In genomic region chr6:4021133-4021861, GRCh38 we compare ENCODE assay signal across 1 cellular context.
A peak's percentile ranks its signal among the peaks of the same experiment; 100 is the strongest.
TF ChIP-seq lines count a peak whose summit lies in the region.

No MANE protein-coding gene starts in this region.

TF ChIP-seq in HepG2, 621 proteins besides CTCF, POLR2A, EP300 and RAD21 (continued from another document and continues in another):
- TF ChIP-seq ZNF761 (CRISPR knock-in tag; conservative IDR thresholded peaks at IDR 0.05) (peak; percentile 69; the same call in 1 of the 2 replicates), CBX1 (IDR thresholded peaks at IDR 0.05; ENCODE audit: low read depth) (peak; percentile 39), ZNF746 (CRISPR knock-in tag; IDR thresholded peaks at IDR 0.05) (peak; percentile 74; the same call in 1 of the 2 replicates), CCAR2 (optimal IDR thresholded peaks at IDR 0.05; ENCODE audit: low read depth, low read length) (no peak), FOSL2 (CRISPR knock-in tag; IDR thresholded peaks at IDR 0.05) (peak; percentile 54), WIZ (CRISPR knock-in tag; IDR thresholded peaks at IDR 0.05) (peak; percentile 78; the same call in 1 of the 2 replicates), PPARG (CRISPR knock-in tag; conservative IDR thresholded peaks at IDR 0.05) (peak; percentile 83), ZFP91 (CRISPR knock-in tag; IDR thresholded peaks at IDR 0.05; ENCODE audit: borderline replicate concordance) (peak; percentile 86; the same call in 1 of the 2 replicates), KIAA2018 (CRISPR knock-in tag; IDR thresholded peaks at IDR 0.05; ENCODE audit: borderline replicate concordance) (no peak), ZNF879 (CRISPR knock-in tag; IDR thresholded peaks at IDR 0.05) (0 out of 2 replicates have a peak, but pooled peaks have one; percentile 56), RELA (CRISPR knock-in tag; IDR thresholded peaks at IDR 0.05) (no peak), ZNF513 (CRISPR knock-in tag; conservative IDR thresholded peaks at IDR 0.05) (no peak), ZNF550 (CRISPR knock-in tag; IDR thresholded peaks at IDR 0.05; ENCODE audit: borderline replicate concordance) (no peak), KLF16 (CRISPR knock-in tag; IDR thresholded peaks at IDR 0.05) (peak in 1 of 2 experiments; percentile 56; a peak in 1 of 4 replicates), HOXA3 (CRISPR knock-in tag; IDR thresholded peaks at IDR 0.05) (peak; percentile 95), SIX1 (CRISPR knock-in tag; IDR thresholded peaks at IDR 0.05; ENCODE audit: borderline replicate concordance) (peak; percentile 62; the same call in 1 of the 2 replicates), ZFP37 (CRISPR knock-in tag; IDR thresholded peaks at IDR 0.05; ENCODE audit: borderline replicate concordance) (peak; percentile 75; the same call in 1 of the 2 replicates), ZNF510 (CRISPR knock-in tag; IDR thresholded peaks at IDR 0.05; ENCODE audit: low read depth) (no peak), LRRFIP1 (CRISPR knock-in tag; conservative IDR thresholded peaks at IDR 0.05) (no peak), AGO2 (optimal IDR thresholded peaks at IDR 0.05; ENCODE audit: low read depth, low read length) (peak; percentile 88), FOXK1 (CRISPR knock-in tag; IDR thresholded peaks at IDR 0.05; ENCODE audit: borderline replicate concordance, low read depth) (peak; percentile 63; the same call in 1 of the 2 replicates), FOXP1 (IDR thresholded peaks at IDR 0.05) (no peak), FOXP1 (CRISPR knock-in tag; IDR thresholded peaks at IDR 0.05) (no peak), ZNF557 (CRISPR knock-in tag; IDR thresholded peaks at IDR 0.05) (peak; percentile 95), ZNF430 (CRISPR knock-in tag; IDR thresholded peaks at IDR 0.05) (peak; percentile 88), ZNF501 (CRISPR knock-in tag; IDR thresholded peaks at IDR 0.05) (peak; percentile 98)
- TF ChIP-seq, protein P1, sequence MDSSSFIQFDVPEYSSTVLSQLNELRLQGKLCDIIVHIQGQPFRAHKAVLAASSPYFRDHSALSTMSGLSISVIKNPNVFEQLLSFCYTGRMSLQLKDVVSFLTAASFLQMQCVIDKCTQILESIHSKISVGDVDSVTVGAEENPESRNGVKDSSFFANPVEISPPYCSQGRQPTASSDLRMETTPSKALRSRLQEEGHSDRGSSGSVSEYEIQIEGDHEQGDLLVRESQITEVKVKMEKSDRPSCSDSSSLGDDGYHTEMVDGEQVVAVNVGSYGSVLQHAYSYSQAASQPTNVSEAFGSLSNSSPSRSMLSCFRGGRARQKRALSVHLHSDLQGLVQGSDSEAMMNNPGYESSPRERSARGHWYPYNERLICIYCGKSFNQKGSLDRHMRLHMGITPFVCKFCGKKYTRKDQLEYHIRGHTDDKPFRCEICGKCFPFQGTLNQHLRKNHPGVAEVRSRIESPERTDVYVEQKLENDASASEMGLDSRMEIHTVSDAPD (CRISPR knock-in tag; IDR thresholded peaks at IDR 0.05), result peak; percentile 83
- TF ChIP-seq, protein P2, sequence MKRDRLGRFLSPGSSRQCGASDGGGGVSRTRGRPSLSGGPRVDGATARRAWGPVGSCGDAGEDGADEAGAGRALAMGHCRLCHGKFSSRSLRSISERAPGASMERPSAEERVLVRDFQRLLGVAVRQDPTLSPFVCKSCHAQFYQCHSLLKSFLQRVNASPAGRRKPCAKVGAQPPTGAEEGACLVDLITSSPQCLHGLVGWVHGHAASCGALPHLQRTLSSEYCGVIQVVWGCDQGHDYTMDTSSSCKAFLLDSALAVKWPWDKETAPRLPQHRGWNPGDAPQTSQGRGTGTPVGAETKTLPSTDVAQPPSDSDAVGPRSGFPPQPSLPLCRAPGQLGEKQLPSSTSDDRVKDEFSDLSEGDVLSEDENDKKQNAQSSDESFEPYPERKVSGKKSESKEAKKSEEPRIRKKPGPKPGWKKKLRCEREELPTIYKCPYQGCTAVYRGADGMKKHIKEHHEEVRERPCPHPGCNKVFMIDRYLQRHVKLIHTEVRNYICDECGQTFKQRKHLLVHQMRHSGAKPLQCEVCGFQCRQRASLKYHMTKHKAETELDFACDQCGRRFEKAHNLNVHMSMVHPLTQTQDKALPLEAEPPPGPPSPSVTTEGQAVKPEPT (CRISPR knock-in tag; IDR thresholded peaks at IDR 0.05; ENCODE audit: low read depth), result peak; percentile 81; the same call in 1 of the 2 replicates
- TF ChIP-seq, protein P3, sequence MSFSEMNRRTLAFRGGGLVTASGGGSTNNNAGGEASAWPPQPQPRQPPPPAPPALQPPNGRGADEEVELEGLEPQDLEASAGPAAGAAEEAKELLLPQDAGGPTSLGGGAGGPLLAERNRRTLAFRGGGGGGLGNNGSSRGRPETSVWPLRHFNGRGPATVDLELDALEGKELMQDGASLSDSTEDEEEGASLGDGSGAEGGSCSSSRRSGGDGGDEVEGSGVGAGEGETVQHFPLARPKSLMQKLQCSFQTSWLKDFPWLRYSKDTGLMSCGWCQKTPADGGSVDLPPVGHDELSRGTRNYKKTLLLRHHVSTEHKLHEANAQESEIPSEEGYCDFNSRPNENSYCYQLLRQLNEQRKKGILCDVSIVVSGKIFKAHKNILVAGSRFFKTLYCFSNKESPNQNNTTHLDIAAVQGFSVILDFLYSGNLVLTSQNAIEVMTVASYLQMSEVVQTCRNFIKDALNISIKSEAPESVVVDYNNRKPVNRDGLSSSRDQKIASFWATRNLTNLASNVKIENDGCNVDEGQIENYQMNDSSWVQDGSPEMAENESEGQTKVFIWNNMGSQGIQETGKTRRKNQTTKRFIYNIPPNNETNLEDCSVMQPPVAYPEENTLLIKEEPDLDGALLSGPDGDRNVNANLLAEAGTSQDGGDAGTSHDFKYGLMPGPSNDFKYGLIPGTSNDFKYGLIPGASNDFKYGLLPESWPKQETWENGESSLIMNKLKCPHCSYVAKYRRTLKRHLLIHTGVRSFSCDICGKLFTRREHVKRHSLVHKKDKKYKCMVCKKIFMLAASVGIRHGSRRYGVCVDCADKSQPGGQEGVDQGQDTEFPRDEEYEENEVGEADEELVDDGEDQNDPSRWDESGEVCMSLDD (CRISPR knock-in tag; IDR thresholded peaks at IDR 0.05; ENCODE audit: borderline replicate concordance), result 0 out of 2 replicates have a peak, but pooled peaks have one; percentile 38
